In genomic region chr9:123395276-123396006, GRCh38 we compare ENCODE assay signal across 12 cellular contexts. TPM values are rescaled to one million over a fixed set of nuclear protein-coding genes. Genes with fewer than 3 reads are reported as not detected.
DNase-seq lines count a peak whose midpoint lies in the region; FAIRE-seq and TF ChIP-seq lines count a peak whose summit lies in the region.
"Had no signal": no experiment of that assay in that cellular context is flagged by ENCODE, and none has a peak within 500 bp of the region (broad histone marks: within the 10 kb centered on the region; RNA-seq: fewer than 3 reads in every experiment).

No MANE protein-coding gene starts in this region.

- no peaks in the 10 kb centered on the region for H3K9me3 ChIP-seq in BE2C

- no peaks in the 10 kb centered on the region for H3K36me3 ChIP-seq in BE2C

- DNase-seq in BE2C, result peak; percentile 55
- peak; percentile 80 for DNase-seq in NCI-H1092 (lab: John Stamatoyannopoulos, UW)
- DNase-seq in NCI-H524 (lab: John Stamatoyannopoulos, UW), result peak; percentile 99 to 100
- DNase-seq in kidney tubule cell (ENCODE audit: low spot score), result peak; percentile 15
- no peak for DNase-seq in frontal cortex (ENCODE audit: low spot score in 2 of 2)
- no peak for DNase-seq in HPDE6-E6E7 (ENCODE audit: extremely low spot score)
- DNase-seq in lower leg skin (ENCODE audit: low spot score in 2 of 2), result no peak
- no peak for DNase-seq in T1000 (lab: John Stamatoyannopoulos, UW)
- DNase-seq: EL; Right ventricle myocardium superior; stimulated activated CD4-positive, alpha-beta T cell treated with anti-CD3 and anti-CD28 coated beads, Interleukin-2, amount 100 ng/mL, for 24 hours had no signal

- H3K4me3 ChIP-seq in BE2C (ENCODE audit: low read depth, low read length) (no peak overlapping the region), lower leg skin (ENCODE audit: low read depth, poor library complexity, severe bottlenecking) (no peak overlapping the region)

- TF ChIP-seq CTCF in BE2C (IDR thresholded peaks at IDR 0.05; ENCODE audit: low read depth, low read length) (no peak), lower leg skin (IDR thresholded peaks at IDR 0.05) (no peak)

- intact Hi-C loops in lower leg skin (cut with DNase I; ENCODE audit: low total_unique reads), result no loop called here

- no peaks in the 10 kb centered on the region for H3K27me3 ChIP-seq in BE2C

- 78 to 83% methylated on average over 13 of the region's 14 CpGs for WGBS in lower leg skin, 2 donors

- H3K4me1 ChIP-seq in BE2C, result peaks cover 8% of the 10 kb centered on the region

- FAIRE-seq in frontal cortex (lab: Jason Lieb, UNC), result no peak

- no peak for TF ChIP-seq POLR2A in lower leg skin (IDR thresholded peaks at IDR 0.05)

RNA-seq across cellular contexts. Expression of gene CRB2, which starts 39.4 kb away (rescaled TPM):
- 4.6 TPM for polyA plus RNA-seq in BE2C (2012; ENCODE audit: insufficient read depth, insufficient read length, low read depth)
- 2.4 TPM for total RNA-seq in frontal cortex
- total RNA-seq in lower leg skin, result not detected
- total RNA-seq: activated CD8-positive, alpha-beta memory T cell treated with anti-CD3 and anti-CD28 coated beads for 36 hours; Right ventricle myocardium superior had no signal

Comparison
In these comparisons a context has a peak if more than half of its experiments do, and no peak if none do; other contexts are left out.
1. DNase-seq: peak in BE2C (single experiment), NCI-H1092 (single experiment), NCI-H524 (2 of 2) and kidney tubule cell (single experiment); none in frontal cortex (0 of 2), HPDE6-E6E7 (single experiment), lower leg skin (0 of 2) and T1000 (single experiment).